Comparison of ENCODE assay signal across 25 cellular contexts in the genomic region with DNA sequence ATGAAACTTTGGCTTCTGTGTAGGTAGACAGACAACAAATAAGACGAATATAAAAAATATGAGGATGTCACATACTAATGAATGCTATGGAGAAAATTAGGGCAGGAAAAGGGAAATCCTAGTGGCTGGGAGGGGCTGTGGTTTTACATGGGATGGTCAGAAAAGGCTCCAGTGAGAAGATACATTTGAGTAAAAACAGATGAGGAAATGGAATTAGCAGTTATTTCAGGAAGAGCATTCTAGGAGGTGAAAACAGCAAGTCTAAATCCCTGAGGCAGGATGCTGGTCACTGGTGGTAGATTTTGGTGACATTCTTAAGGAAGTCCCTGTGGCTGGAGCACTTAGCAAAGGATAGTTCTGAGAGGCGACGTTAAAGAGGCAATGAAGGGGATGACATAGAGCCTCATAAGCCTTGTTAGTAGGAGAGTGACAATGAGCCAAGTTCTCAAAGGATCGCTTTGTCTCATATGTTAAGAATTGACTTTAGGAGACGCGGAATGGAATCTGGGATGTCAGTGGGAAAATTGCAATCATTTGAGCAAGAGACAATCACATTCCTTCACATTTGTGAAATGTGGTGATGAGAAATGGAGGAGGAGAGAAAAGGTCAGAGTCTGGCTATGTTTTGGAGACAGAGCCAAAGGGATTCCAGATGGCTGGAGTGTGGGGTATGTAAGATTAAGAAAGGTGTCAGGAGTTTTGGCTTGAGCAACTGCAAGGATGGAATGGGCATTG.
"Had no signal": no experiment of that assay in that cellular context is flagged by ENCODE, and none has a peak within 500 bp of the region (broad histone marks: within the 10 kb centered on the region; RNA-seq: fewer than 3 reads in every experiment).

No MANE protein-coding gene starts in this region.

- H3K27ac Mint-ChIP-seq: dendritic cell treated with granulocyte-macrophage colony-stimulating factor and Interleukin-4, amounts not matched to agents 40 ng/mL and 50 ng/mL, for 4 days; effector memory CD8-positive, alpha-beta T cell; stimulated activated naive B cell treated with anti-CD40 and anti-IgM and Interleukin-4, amounts not matched to agents 10 μg/mL and 1 μg/mL and 100 μg/mL, for 72 hours; stimulated activated naive CD8-positive, alpha-beta T cell treated with anti-CD3 and anti-CD28 coated beads, Interleukin-15, amount 100 ng/mL, for 72 hours had no signal

- H3K27me3 Mint-ChIP-seq: dendritic cell treated with granulocyte-macrophage colony-stimulating factor and Interleukin-4, amounts not matched to agents 40 ng/mL and 50 ng/mL, for 4 days; effector memory CD8-positive, alpha-beta T cell; stimulated activated naive B cell treated with anti-CD40 and anti-IgM and Interleukin-4, amounts not matched to agents 10 μg/mL and 1 μg/mL and 100 μg/mL, for 72 hours; stimulated activated naive CD8-positive, alpha-beta T cell treated with anti-CD3 and anti-CD28 coated beads, Interleukin-15, amount 100 ng/mL, for 72 hours had no signal

- H2AFZ ChIP-seq: hepatocyte had no signal

- H3K27ac ChIP-seq: epithelial cell of prostate, esophagus muscularis mucosa, foreskin keratinocyte, hepatocyte, neutrophil, psoas muscle, spleen, thoracic aorta, transverse colon had no signal

- H3K36me3 ChIP-seq: esophagus muscularis mucosa, neutrophil, spleen, thoracic aorta, transverse colon had no signal

- H3K4me1 ChIP-seq: esophagus muscularis mucosa, foreskin keratinocyte, psoas muscle, spleen, transverse colon had no signal

- DNase-seq: effector memory CD8-positive, alpha-beta T cell; foreskin keratinocyte; head of caudate nucleus; kidney; left colon; left ventricle myocardium superior; mucosa of descending colon; naive thymus-derived CD8-positive, alpha-beta T cell; psoas muscle; retina; spleen; stimulated activated CD4-positive, alpha-beta T cell treated with anti-CD3 and anti-CD28 coated beads, Interleukin-15, amount 100 ng/mL, for 24 hours; stimulated activated CD4-positive, alpha-beta T cell treated with anti-CD3 and anti-CD28 coated beads, Interleukin-1b, Interleukin-23, amount 100 ng/mL, for 48 hours; stimulated activated CD4-positive, alpha-beta T cell treated with anti-CD3 and anti-CD28 coated beads, Interleukin-4, amount 100 ng/mL, for 24 hours; stimulated activated naive B cell treated with anti-CD40 and anti-IgM and Interleukin-4, amounts not matched to agents 10 μg/mL and 1 μg/mL and 100 μg/mL, for 72 hours; stimulated activated naive CD8-positive, alpha-beta T cell treated with anti-CD3 and anti-CD28 coated beads, Interleukin-15, amount 100 ng/mL, for 72 hours; transverse colon had no signal

- H3K4me3 ChIP-seq: esophagus muscularis mucosa, hepatocyte, lung, mucosa of descending colon, psoas muscle, spleen, thoracic aorta, transverse colon had no signal

- H3K4me1 Mint-ChIP-seq: naive thymus-derived CD8-positive, alpha-beta T cell; stimulated activated naive B cell treated with anti-CD40 and anti-IgM and Interleukin-4, amounts not matched to agents 10 μg/mL and 1 μg/mL and 100 μg/mL, for 72 hours; stimulated activated naive CD8-positive, alpha-beta T cell treated with anti-CD3 and anti-CD28 coated beads, Interleukin-15, amount 100 ng/mL, for 72 hours had no signal

- H3K79me2 ChIP-seq: hepatocyte had no signal

- H3K9me3 ChIP-seq: esophagus muscularis mucosa, mucosa of descending colon, neutrophil, psoas muscle, thoracic aorta, transverse colon had no signal

- H3K27me3 ChIP-seq: esophagus muscularis mucosa, foreskin keratinocyte, hepatocyte, neutrophil, spleen, transverse colon had no signal

- ATAC-seq: effector memory CD8-positive, alpha-beta T cell; foreskin keratinocyte; left colon; left ventricle myocardium superior; mucosa of descending colon; naive thymus-derived CD8-positive, alpha-beta T cell; psoas muscle; sciatic nerve; stimulated activated naive B cell treated with anti-CD40 and anti-IgM and Interleukin-4, amounts not matched to agents 10 μg/mL and 1 μg/mL and 100 μg/mL, for 72 hours; stimulated activated naive CD8-positive, alpha-beta T cell treated with anti-CD3 and anti-CD28 coated beads, Interleukin-15, amount 100 ng/mL, for 72 hours had no signal

- H3K36me3 Mint-ChIP-seq: naive thymus-derived CD8-positive, alpha-beta T cell; stimulated activated naive B cell treated with anti-CD40 and anti-IgM and Interleukin-4, amounts not matched to agents 10 μg/mL and 1 μg/mL and 100 μg/mL, for 72 hours had no signal

- H3K4me3 Mint-ChIP-seq: dendritic cell treated with granulocyte-macrophage colony-stimulating factor and Interleukin-4, amounts not matched to agents 40 ng/mL and 50 ng/mL, for 4 days; effector memory CD8-positive, alpha-beta T cell; naive thymus-derived CD8-positive, alpha-beta T cell; stimulated activated naive B cell treated with anti-CD40 and anti-IgM and Interleukin-4, amounts not matched to agents 10 μg/mL and 1 μg/mL and 100 μg/mL, for 72 hours; stimulated activated naive CD8-positive, alpha-beta T cell treated with anti-CD3 and anti-CD28 coated beads, Interleukin-15, amount 100 ng/mL, for 72 hours had no signal

- H3K4me2 ChIP-seq: hepatocyte had no signal
